Comparison of ENCODE assay signal across 19 cellular contexts in the genomic region with DNA sequence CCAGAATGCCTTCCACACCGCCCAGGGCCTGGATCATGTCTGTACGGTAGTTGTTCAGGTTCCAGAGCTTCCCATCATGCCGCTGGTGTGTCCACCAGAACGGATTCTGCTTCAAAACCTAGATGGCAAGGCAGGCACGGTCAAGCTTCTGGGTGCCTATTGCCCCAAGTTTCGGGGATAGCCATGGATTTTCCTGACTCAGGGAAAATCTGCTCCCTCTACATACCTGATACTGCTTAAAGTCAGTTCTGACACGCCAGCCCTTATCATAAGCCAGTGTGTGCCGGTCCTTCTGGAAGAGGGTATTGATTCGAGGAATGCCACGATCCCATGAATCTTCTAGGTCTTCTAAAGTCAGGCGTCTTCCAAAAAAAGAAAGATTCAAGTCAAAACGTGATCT.
"Had no signal": no experiment of that assay in that cellular context is flagged by ENCODE, and none has a peak within 500 bp of the region (broad histone marks: within the 10 kb centered on the region; RNA-seq: fewer than 3 reads in every experiment).

No MANE protein-coding gene starts in this region.

- ATAC-seq: activated naive CD8-positive, alpha-beta T cell treated with anti-CD3 and anti-CD28 coated beads, Interleukin-2, amount 50 U/mL, for 24 hours; lower lobe of right lung had no signal

- H3K9me3 ChIP-seq: ascending aorta, esophagus squamous epithelium, lower lobe of right lung, stomach, thoracic aorta had no signal

- H3K4me3 ChIP-seq: ascending aorta, esophagus squamous epithelium, lower lobe of right lung, stomach, thoracic aorta had no signal

- H3K27me3 ChIP-seq: ascending aorta, esophagus squamous epithelium, stomach had no signal

- FAIRE-seq: colon, TTC549 had no signal

- DNase-seq: activated B cell treated with CpG ODN at 0.5 μM for 24 hours; activated CD4-positive, alpha-beta T cell treated with anti-CD3 and anti-CD28 coated beads, Interleukin-2, amount 10 ng/mL, durations not matched to agents 24 days and 14 days; activated CD8-positive, alpha-beta memory T cell treated with anti-CD3 and anti-CD28 coated beads for 24 hours; activated naive CD4-positive, alpha-beta T cell treated with Interleukin-2 at 50 U/mL for 16 hours; activated naive CD8-positive, alpha-beta T cell treated with anti-CD3 and anti-CD28 coated beads, Interleukin-2, amount 50 U/mL, for 24 hours; esophagus squamous epithelium; foreskin fibroblast; glutamatergic neuron; midbrain; stimulated activated CD4-positive, alpha-beta T cell treated with anti-CD3 and anti-CD28 coated beads, Interleukin-4, amount 100 ng/mL, for 1 hour; stimulated activated CD8-positive, alpha-beta memory T cell treated with anti-CD3 and anti-CD28 coated beads, Interleukin-4, amount 100 ng/mL, for 48 hours; stomach; T-helper 2 cell had no signal

- H3K4me1 ChIP-seq: ascending aorta, esophagus squamous epithelium, lower lobe of right lung, parathyroid adenoma, stomach had no signal

- H3K27ac ChIP-seq: ascending aorta, esophagus squamous epithelium, lower lobe of right lung, parathyroid adenoma, stomach, thoracic aorta had no signal

- H2AFZ ChIP-seq: parathyroid adenoma had no signal
